In genomic region chr9:2655411-2655901, GRCh38 we compare ENCODE assay signal across 9 cellular contexts. TPM values are rescaled to one million over a fixed set of nuclear protein-coding genes. Genes with fewer than 3 reads are reported as not detected.
DNase-seq lines count a peak whose midpoint lies in the region; ATAC-seq and TF ChIP-seq lines count a peak whose summit lies in the region.
"Had no signal": no experiment of that assay in that cellular context is flagged by ENCODE, and none has a peak within 500 bp of the region (broad histone marks: within the 10 kb centered on the region; RNA-seq: fewer than 3 reads in every experiment).

No MANE protein-coding gene starts in this region.

- in situ Hi-C loops in HAP-1 (cut with MboI; ENCODE audit: low sequenced_read_pairs) = no loop called here

- no peaks in the 10 kb centered on the region for H3K36me3 Mint-ChIP-seq in effector memory CD8-positive, alpha-beta T cell (ENCODE audit: insufficient read depth)

- ATAC-seq in GM21825 (IDR thresholded peaks at IDR 0.05; ENCODE audit: unreplicated experiment) (peak; percentile 69), GM21737 (IDR thresholded peaks at IDR 0.05; ENCODE audit: unreplicated experiment) (no peak), HG03571 (IDR thresholded peaks at IDR 0.05; ENCODE audit: unreplicated experiment) (no peak)
- peak; percentile 89 for ATAC-seq in effector memory CD8-positive, alpha-beta T cell (replicated peaks)
- ATAC-seq: HCT116 had no signal

- H3K9me3 Mint-ChIP-seq in effector memory CD8-positive, alpha-beta T cell = no peaks in the 10 kb centered on the region

- POLR2A ChIA-PET in BJ (lab: Charles Lee) = no interaction called here
- POLR2A ChIA-PET in RWPE1 (lab: Yijun Ruan, JAX; ENCODE audit: low non-redundant PET) = no interaction called here

- H3K9me3 ChIP-seq in HAP-1 = no peaks in the 10 kb centered on the region

- peak overlapping the region; percentile 2 to 28 for H3K4me3 Mint-ChIP-seq in effector memory CD8-positive, alpha-beta T cell

- H3K36me3 ChIP-seq in BJ (ENCODE audit: control insufficient read depth, insufficient read depth, low read length) (peaks cover 6% of the 10 kb centered on the region), HAP-1 (replicated peaks) (peaks cover 52% of the 10 kb centered on the region)

- H3K27ac Mint-ChIP-seq in effector memory CD8-positive, alpha-beta T cell = peak overlapping the region; percentile 91

- no peaks in the 10 kb centered on the region for H3K27me3 ChIP-seq in BJ (ENCODE audit: control insufficient read depth, insufficient read depth, low read length)
- H3K27me3 ChIP-seq in HAP-1 (ENCODE audit: low read depth) = no peaks in the 10 kb centered on the region

- H3K27ac ChIP-seq in RWPE1 = no peak overlapping the region
- H3K27ac ChIP-seq in skin epidermis = peak overlapping the region in 12 of 21 experiments; percentile 1 to 67 (median 44)

- TF ChIP-seq CTCF in BJ (IDR thresholded peaks at IDR 0.05; ENCODE audit: insufficient read depth, low read depth, low read length) (no peak), RWPE1 (conservative IDR thresholded peaks at IDR 0.05; ENCODE audit: low read depth) (no peak)

- CTCF ChIA-PET in BJ (lab: Yijun Ruan, JAX) (interaction anchor here (0.6 kb wide), 2 partner anchors 385 to 466 kb away, joined by 3 read pairs; no protein-coding TSS in a partner anchor), RWPE1 (lab: Yijun Ruan, JAX) (no interaction called here)

- H3K4me1 Mint-ChIP-seq in effector memory CD8-positive, alpha-beta T cell (ENCODE audit: low read depth in 2 of 2) = peaks cover 13 to 24% of the 10 kb centered on the region in 2 donors

- no peaks in the 10 kb centered on the region for H3K4me1 ChIP-seq in HAP-1

- DNase-seq in BJ (ENCODE audit: low read depth) (peak; percentile 79), RWPE1 (ENCODE audit: low spot score) (peak; percentile 45), HAP-1 (ENCODE audit: low spot score in 2 of 2) (no peak)
- peak; percentile 15 to 22 (median 21) for DNase-seq in effector memory CD8-positive, alpha-beta T cell

- H3K4me3 ChIP-seq in BJ (ENCODE audit: low read depth, low read length) = no peak overlapping the region
- no peak overlapping the region for H3K4me3 ChIP-seq in skin epidermis
- no peak overlapping the region for H3K4me3 ChIP-seq in HAP-1

- no peaks in the 10 kb centered on the region for H3K27me3 Mint-ChIP-seq in effector memory CD8-positive, alpha-beta T cell

RNA-seq across cellular contexts. Expression of gene VLDLR, which starts 33.9 kb away (rescaled TPM):
- 34.4 and 45.6 TPM in 2 replicates for polyA plus RNA-seq in BJ (2011; rRNA removed)
- 37.3 and 44.5 TPM in 2 replicates for polyA minus RNA-seq in BJ (2011; rRNA and poly(A)+ RNA removed)

Comparison
In these comparisons a context has a peak if more than half of its experiments do, and no peak if none do; other contexts are left out.
1. DNase-seq: peak in BJ (single experiment), RWPE1 (single experiment) and effector memory CD8-positive, alpha-beta T cell (3 of 3); none in HAP-1 (0 of 2).
2. ATAC-seq: peak in GM21825 (single experiment) and effector memory CD8-positive, alpha-beta T cell (single experiment); none in GM21737 (single experiment) and HG03571 (single experiment).